In the genomic region with DNA sequence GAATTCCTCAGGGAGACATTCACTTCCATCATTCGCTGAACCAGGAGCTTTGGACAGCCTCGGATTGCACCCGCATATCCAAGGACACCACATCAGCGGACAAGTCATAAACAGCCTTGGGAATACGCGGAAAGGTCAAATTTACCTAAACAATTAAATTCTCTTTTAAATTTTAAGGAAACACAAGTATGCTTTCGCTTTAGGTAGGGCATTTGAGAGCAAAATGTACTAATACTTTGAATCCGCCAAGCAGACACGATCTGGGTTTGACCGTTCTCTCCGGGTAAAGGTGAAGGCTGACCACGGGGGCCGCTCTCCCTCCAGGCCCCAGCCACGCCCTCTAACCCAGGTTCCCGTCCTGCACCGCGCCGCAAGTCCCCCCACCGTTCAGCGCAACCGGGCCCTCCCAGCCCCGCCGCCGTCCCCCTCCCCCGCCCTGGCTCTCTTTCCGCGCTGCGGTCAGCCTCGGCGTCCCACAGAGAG, we compare ENCODE assay signal across 8 cellular contexts. TPM values are rescaled to one million over a fixed set of nuclear protein-coding genes. Genes with fewer than 3 reads are reported as not detected.
A peak's percentile ranks its signal among the peaks of the same experiment; 100 is the strongest.
DNase-seq lines count a peak whose midpoint lies in the region; ATAC-seq and TF ChIP-seq lines count a peak whose summit lies in the region.

No MANE protein-coding gene starts in this region.

- DNase-seq in HCEC 1CT (peak; percentile 84), SK-N-MC (ENCODE audit: low read depth, low spot score) (no peak), right atrium auricular region (ENCODE audit: low spot score) (peak; percentile 74), progenitor cell of endocrine pancreas (ENCODE audit: low spot score, unreplicated experiment) (peak; percentile 62), aorta (peak; percentile 92 to 95)

- ATAC-seq in aorta (ENCODE audit: low FRiP score): peak; percentile 97

- H3K27me3 Mint-ChIP-seq in progenitor cell of endocrine pancreas: no peaks in the 10 kb centered on the region

- no peaks in the 10 kb centered on the region for H3K9me2 ChIP-seq in Loucy (replicated peaks; ENCODE audit: low read depth, low read length)

- H3F3A ChIP-seq in Loucy (ENCODE audit: low read depth): 0 out of 2 replicates have a peak, but pooled peaks cover 5% of the 10 kb centered on the region

- H3K36me3 ChIP-seq in Loucy (ENCODE audit: insufficient read depth, low read length): no peaks in the 10 kb centered on the region
- no peaks in the 10 kb centered on the region for H3K36me3 ChIP-seq in SK-N-MC (ENCODE audit: insufficient read depth, low read length)
- H3K36me3 ChIP-seq in right atrium auricular region: no peaks in the 10 kb centered on the region
- H3K36me3 ChIP-seq in aorta (ENCODE audit: control insufficient read depth in 1 of 2, insufficient read depth in 2 of 2, low read length in 1 of 2): no peaks in the 10 kb centered on the region

- H3K27ac ChIP-seq in SK-N-MC: no peak overlapping the region; the same call in 1 of the 2 replicates
- H3K27ac ChIP-seq in angular gyrus (ENCODE audit: low read depth, low read length): peak overlapping the region; percentile 92
- H3K27ac ChIP-seq in right atrium auricular region: peak overlapping the region; percentile 86 to 91
- peak overlapping the region; percentile 4 to 85 for H3K27ac ChIP-seq in aorta (ENCODE audit: low read depth in 1 of 2, low read length in 2 of 2)

- H3K4me1 ChIP-seq in Loucy (ENCODE audit: insufficient read depth, low read length, poor library complexity, severe bottlenecking): peaks cover 53% of the 10 kb centered on the region
- peaks cover 0 to 22% of the 10 kb centered on the region in 2 donors for H3K4me1 ChIP-seq in right atrium auricular region
- H3K4me1 ChIP-seq in aorta (ENCODE audit: control insufficient read depth in 1 of 2, insufficient read depth in 2 of 2, low read length in 2 of 2): peaks cover 0 to 2% of the 10 kb centered on the region in 2 donors

- H3K9me3 ChIP-seq in Loucy (ENCODE audit: insufficient read depth, low read depth, low read length) (no peaks in the 10 kb centered on the region), SK-N-MC (ENCODE audit: low read depth, low read length) (no peaks in the 10 kb centered on the region), right atrium auricular region (no peaks in the 10 kb centered on the region), aorta (ENCODE audit: control insufficient read depth, low read length) (no peaks in the 10 kb centered on the region)

- H3K9ac ChIP-seq in Loucy (ENCODE audit: low read depth, low read length, poor library complexity, severe bottlenecking) (peak overlapping the region; percentile 95), SK-N-MC (ENCODE audit: insufficient read length) (peak overlapping the region; percentile 83)

- H3K4me1 Mint-ChIP-seq in progenitor cell of endocrine pancreas (ENCODE audit: low read depth): peaks cover 26% of the 10 kb centered on the region

- H3K27ac Mint-ChIP-seq in progenitor cell of endocrine pancreas: peak overlapping the region; percentile 100

- no peaks in the 10 kb centered on the region for H3K36me3 Mint-ChIP-seq in progenitor cell of endocrine pancreas (ENCODE audit: insufficient read depth)

- WGBS in aorta, 2 donors: 1 to 3% methylated on average over 30 of the region's 30 CpGs

- H4K20me1 ChIP-seq in Loucy (ENCODE audit: insufficient read depth, low read length, poor library complexity, severe bottlenecking): peaks cover 34% of the 10 kb centered on the region

- H3K27me3 ChIP-seq in Loucy (ENCODE audit: insufficient read depth, low read length, poor library complexity, severe bottlenecking): no peaks in the 10 kb centered on the region
- H3K27me3 ChIP-seq in right atrium auricular region: no peaks in the 10 kb centered on the region
- no peaks in the 10 kb centered on the region for H3K27me3 ChIP-seq in aorta (ENCODE audit: control insufficient read depth in 1 of 2, insufficient read depth in 2 of 2, low read length in 1 of 2)

- TF ChIP-seq CTCF in Loucy (conservative IDR thresholded peaks at IDR 0.05; ENCODE audit: low read length): no peak
- TF ChIP-seq CTCF in right atrium auricular region (IDR thresholded peaks at IDR 0.05): no peak
- no peak for TF ChIP-seq CTCF in progenitor cell of endocrine pancreas (IDR thresholded peaks at IDR 0.05; ENCODE audit: unreplicated experiment)

- intact Hi-C loops in aorta (cut with DNase I): loop anchor here (1.0 to 5.0 kb wide), 2 partner anchors 62 to 63 kb away; partner anchors contain the start of gene RABGGTB (in 2 of the 2)

- peaks cover 53% of the 10 kb centered on the region for H3K79me2 ChIP-seq in Loucy (ENCODE audit: insufficient read depth, low read length)

- H3K9me3 Mint-ChIP-seq in progenitor cell of endocrine pancreas (ENCODE audit: low read depth): peaks cover 3% of the 10 kb centered on the region

- peak overlapping the region; percentile 91 for H3K4me2 ChIP-seq in Loucy (ENCODE audit: low read depth, low read length, poor library complexity, severe bottlenecking)

- peak overlapping the region; percentile 92 for H3K4me3 ChIP-seq in GM08714 (ENCODE audit: low read length)
- H3K4me3 ChIP-seq in Loucy (ENCODE audit: low read length, poor library complexity, severe bottlenecking): peak overlapping the region; percentile 97
- H3K4me3 ChIP-seq in SK-N-MC: peak overlapping the region; percentile 100
- H3K4me3 ChIP-seq in right atrium auricular region: peak overlapping the region; percentile 59 to 84
- peak overlapping the region; percentile 56 to 62 for H3K4me3 ChIP-seq in aorta (ENCODE audit: low read length in 2 of 2)

- H2AFZ ChIP-seq in Loucy (ENCODE audit: low read length): peak overlapping the region; percentile 75

- peak overlapping the region; percentile 100 for H3K4me3 Mint-ChIP-seq in progenitor cell of endocrine pancreas (ENCODE audit: low read depth)

RNA-seq across cellular contexts. Expression of gene ACADM, which starts 0.5 kb away (rescaled TPM):
- total RNA-seq in right atrium auricular region (100 to 1,000 TPM; 101 to 178 TPM), progenitor cell of endocrine pancreas (60.1 and 61.2 TPM in 2 replicates), aorta (10 to 100 TPM; 39.8 to 41.1 TPM)
- polyA plus RNA-seq in aorta: 10 to 100 TPM; 37.8 to 71.9 TPM
